In genomic region chr1:27574001-27574781, GRCh38 we compare ENCODE assay signal across 10 cellular contexts. TPM values are rescaled to one million over a fixed set of nuclear protein-coding genes. Genes with fewer than 3 reads are reported as not detected.
DNase-seq lines count a peak whose midpoint lies in the region; ATAC-seq and TF ChIP-seq lines count a peak whose summit lies in the region.
"Had no signal": no experiment of that assay in that cellular context is flagged by ENCODE, and none has a peak within 500 bp of the region (broad histone marks: within the 10 kb centered on the region; RNA-seq: fewer than 3 reads in every experiment).

No MANE protein-coding gene starts in this region.

- no peak overlapping the region for H3K9ac ChIP-seq in neural progenitor cell

- H2AFZ ChIP-seq in neural progenitor cell (replicated peaks) = no peak overlapping the region

- CTCF ChIA-PET in HEK293T (lab: Yijun Ruan, JAX) = interaction anchor here (0.6 to 1.7 kb wide), 7 partner anchors 9 to 242 kb away, joined by 3 to 9 read pairs (median 4); no protein-coding TSS in a partner anchor

- DNase-seq in stimulated activated naive CD8-positive, alpha-beta T cell treated with anti-CD3 and anti-CD28 coated beads, Interleukin-15, amount 100 ng/mL, for 72 hours = no peak
- DNase-seq in neural progenitor cell (ENCODE audit: low spot score) = no peak
- no peak for DNase-seq in HEK293T (ENCODE audit: extremely low spot score)
- DNase-seq in effector CD4-positive, alpha-beta T cell = no peak
- DNase-seq in NCI-H82 treated with DMSO at 0.1 percent for 48 hours (lab: John Stamatoyannopoulos, UW; ENCODE audit: unreplicated experiment) = no peak
- DNase-seq: CD8-positive, alpha-beta memory T cell; stimulated activated CD4-positive, alpha-beta T cell treated with anti-CD3 and anti-CD28 coated beads, Interleukin-2, amount 100 ng/mL, for 48 hours had no signal

- H3K4me1 Mint-ChIP-seq in stimulated activated naive CD8-positive, alpha-beta T cell treated with anti-CD3 and anti-CD28 coated beads, Interleukin-15, Interleukin-2, amounts not matched to agents 100 ng/mL and 50 ng/mL, for 24 hours (ENCODE audit: low read depth) = peaks cover 25% of the 10 kb centered on the region
- peaks cover 56% of the 10 kb centered on the region for H3K4me1 Mint-ChIP-seq in stimulated activated naive CD8-positive, alpha-beta T cell treated with anti-CD3 and anti-CD28 coated beads, Interleukin-15, amount 100 ng/mL, for 72 hours
- peaks cover 70% of the 10 kb centered on the region for H3K4me1 Mint-ChIP-seq in neural progenitor cell

- H3K27me3 ChIP-seq in esophagus (ENCODE audit: control insufficient read depth in 1 of 2, insufficient read depth in 2 of 2, low read length in 2 of 2) (no peaks in the 10 kb centered on the region), neural progenitor cell (no peaks in the 10 kb centered on the region)

- H3K27ac ChIP-seq in esophagus (ENCODE audit: low read depth in 2 of 2, low read length in 1 of 2) = peak overlapping the region; percentile 89 to 94
- H3K27ac ChIP-seq in neural progenitor cell = peak overlapping the region; percentile 96

- 56 to 57% methylated on average over 8 of the region's 8 CpGs for WGBS in esophagus, 2 donors

- H3K9me3 ChIP-seq in esophagus (ENCODE audit: control insufficient read depth in 2 of 2, insufficient read depth in 1 of 2, low read depth in 1 of 2, low read length in 1 of 2) (no peaks in the 10 kb centered on the region), neural progenitor cell (ENCODE audit: low read depth) (no peaks in the 10 kb centered on the region)

- H4K20me1 ChIP-seq in neural progenitor cell (ENCODE audit: low read depth) = peaks cover 88% of the 10 kb centered on the region

- H3K4me3 ChIP-seq in esophagus (ENCODE audit: low read depth in 1 of 2, low read length in 2 of 2) = no peak overlapping the region
- peak overlapping the region; percentile 43 for H3K4me3 ChIP-seq in neural progenitor cell

- TF ChIP-seq CTCF in neural progenitor cell (IDR thresholded peaks at IDR 0.05) = no peak

- H3K36me3 ChIP-seq in esophagus (ENCODE audit: control insufficient read depth in 2 of 2, insufficient read depth in 2 of 2, low read length in 1 of 2) (peaks cover 0 to 4% of the 10 kb centered on the region in 2 donors), neural progenitor cell (no peaks in the 10 kb centered on the region)

- H3K4me3 Mint-ChIP-seq in stimulated activated naive CD8-positive, alpha-beta T cell treated with anti-CD3 and anti-CD28 coated beads, Interleukin-15, Interleukin-2, amounts not matched to agents 100 ng/mL and 50 ng/mL, for 24 hours = peak overlapping the region; percentile 30
- peak overlapping the region in 1 of 2 donors; percentile 37 for H3K4me3 Mint-ChIP-seq in stimulated activated naive CD8-positive, alpha-beta T cell treated with anti-CD3 and anti-CD28 coated beads, Interleukin-15, amount 100 ng/mL, for 72 hours
- peak overlapping the region; percentile 56 for H3K4me3 Mint-ChIP-seq in neural progenitor cell

- H3K4me2 ChIP-seq in neural progenitor cell = peak overlapping the region; percentile 76

- no peaks in the 10 kb centered on the region for H3K9me3 Mint-ChIP-seq in stimulated activated naive CD8-positive, alpha-beta T cell treated with anti-CD3 and anti-CD28 coated beads, Interleukin-15, Interleukin-2, amounts not matched to agents 100 ng/mL and 50 ng/mL, for 24 hours
- H3K9me3 Mint-ChIP-seq in stimulated activated naive CD8-positive, alpha-beta T cell treated with anti-CD3 and anti-CD28 coated beads, Interleukin-15, amount 100 ng/mL, for 72 hours = no peaks in the 10 kb centered on the region
- H3K9me3 Mint-ChIP-seq in neural progenitor cell = no peaks in the 10 kb centered on the region
- H3K9me3 Mint-ChIP-seq: CD8-positive, alpha-beta memory T cell had no signal

- peaks cover 28 to 74% of the 10 kb centered on the region in 2 donors for H3K4me1 ChIP-seq in esophagus (ENCODE audit: control insufficient read depth in 2 of 2, insufficient read depth in 2 of 2, low read length in 1 of 2)
- H3K4me1 ChIP-seq in neural progenitor cell = peaks cover 75% of the 10 kb centered on the region

- POLR2A ChIA-PET in HEK293T (lab: Yijun Ruan, JAX) = interaction anchor here (0.9 to 1.4 kb wide), 2 partner anchors 12 to 27 kb away, joined by 3 to 10 read pairs; no protein-coding TSS in a partner anchor

- peaks cover 94% of the 10 kb centered on the region for H3K79me2 ChIP-seq in neural progenitor cell (ENCODE audit: low read depth)

- no peak overlapping the region for H3K27ac Mint-ChIP-seq in stimulated activated naive CD8-positive, alpha-beta T cell treated with anti-CD3 and anti-CD28 coated beads, Interleukin-15, Interleukin-2, amounts not matched to agents 100 ng/mL and 50 ng/mL, for 24 hours
- no peak overlapping the region for H3K27ac Mint-ChIP-seq in stimulated activated naive CD8-positive, alpha-beta T cell treated with anti-CD3 and anti-CD28 coated beads, Interleukin-15, amount 100 ng/mL, for 72 hours
- peak overlapping the region; percentile 95 for H3K27ac Mint-ChIP-seq in neural progenitor cell

- no peaks in the 10 kb centered on the region for H3K36me3 Mint-ChIP-seq in stimulated activated naive CD8-positive, alpha-beta T cell treated with anti-CD3 and anti-CD28 coated beads, Interleukin-15, Interleukin-2, amounts not matched to agents 100 ng/mL and 50 ng/mL, for 24 hours (ENCODE audit: low read depth)
- H3K36me3 Mint-ChIP-seq in neural progenitor cell = peaks cover 2% of the 10 kb centered on the region
- H3K36me3 Mint-ChIP-seq: CD8-positive, alpha-beta memory T cell had no signal

- H3F3A ChIP-seq in neural progenitor cell (ENCODE audit: low read depth) = peaks cover 95% of the 10 kb centered on the region

- ATAC-seq in stimulated activated naive CD8-positive, alpha-beta T cell treated with anti-CD3 and anti-CD28 coated beads, Interleukin-15, amount 100 ng/mL, for 72 hours = no peak
- ATAC-seq in HG03442 (IDR thresholded peaks at IDR 0.05; ENCODE audit: unreplicated experiment) = no peak

- no peaks in the 10 kb centered on the region for H3K27me3 Mint-ChIP-seq in stimulated activated naive CD8-positive, alpha-beta T cell treated with anti-CD3 and anti-CD28 coated beads, Interleukin-15, Interleukin-2, amounts not matched to agents 100 ng/mL and 50 ng/mL, for 24 hours
- H3K27me3 Mint-ChIP-seq in stimulated activated naive CD8-positive, alpha-beta T cell treated with anti-CD3 and anti-CD28 coated beads, Interleukin-15, amount 100 ng/mL, for 72 hours = peaks cover 14% of the 10 kb centered on the region
- H3K27me3 Mint-ChIP-seq in neural progenitor cell (ENCODE audit: insufficient read depth, low read depth) = peaks cover 2% of the 10 kb centered on the region
- H3K27me3 Mint-ChIP-seq: CD8-positive, alpha-beta memory T cell had no signal

TF ChIP-seq in HEK293T, 16 proteins besides CTCF, POLR2A, EP300 and RAD21:
- no peak for TF ChIP-seq CTBP1 (IDR thresholded peaks at IDR 0.05; ENCODE audit: borderline replicate concordance)
- TF ChIP-seq ARNT (IDR thresholded peaks at IDR 0.05) = no peak
- no peak for TF ChIP-seq HDGF (IDR thresholded peaks at IDR 0.05; ENCODE audit: borderline replicate concordance)
- TF ChIP-seq ZNF384 (IDR thresholded peaks at IDR 0.05) = no peak
- TF ChIP-seq LEF1 (IDR thresholded peaks at IDR 0.05; ENCODE audit: borderline replicate concordance) = no peak
- no peak for TF ChIP-seq SP1 (IDR thresholded peaks at IDR 0.05)
- TF ChIP-seq BHLHE40 (IDR thresholded peaks at IDR 0.05; ENCODE audit: borderline replicate concordance) = no peak
- no peak for TF ChIP-seq PKNOX1 (IDR thresholded peaks at IDR 0.05)
- no peak for TF ChIP-seq L3MBTL2 (conservative IDR thresholded peaks at IDR 0.05)
- no peak for TF ChIP-seq NFRKB (IDR thresholded peaks at IDR 0.05)
- no peak for TF ChIP-seq FOXK2 (IDR thresholded peaks at IDR 0.05)
- TF ChIP-seq SUZ12 (IDR thresholded peaks at IDR 0.05) = no peak
- no peak for TF ChIP-seq TARDBP (IDR thresholded peaks at IDR 0.05)
- no peak for TF ChIP-seq FOXA1 (IDR thresholded peaks at IDR 0.05)
- no peak for TF ChIP-seq FOXM1 (IDR thresholded peaks at IDR 0.05; ENCODE audit: borderline replicate concordance)
- TF ChIP-seq ELF4 (IDR thresholded peaks at IDR 0.05) = no peak
TF ChIP-seq in HEK293T: peak in this region for 0.

RNA-seq across cellular contexts. Expression of gene AHDC1, which starts 29.8 kb away (rescaled TPM):
- polyA plus RNA-seq in esophagus = 10 to 100 TPM; 24.7 to 58.4 TPM
- 7.0 and 26.5 TPM in 2 replicates for total RNA-seq in neural progenitor cell (ENCODE audit: low replicate concordance)
